In the genomic region with DNA sequence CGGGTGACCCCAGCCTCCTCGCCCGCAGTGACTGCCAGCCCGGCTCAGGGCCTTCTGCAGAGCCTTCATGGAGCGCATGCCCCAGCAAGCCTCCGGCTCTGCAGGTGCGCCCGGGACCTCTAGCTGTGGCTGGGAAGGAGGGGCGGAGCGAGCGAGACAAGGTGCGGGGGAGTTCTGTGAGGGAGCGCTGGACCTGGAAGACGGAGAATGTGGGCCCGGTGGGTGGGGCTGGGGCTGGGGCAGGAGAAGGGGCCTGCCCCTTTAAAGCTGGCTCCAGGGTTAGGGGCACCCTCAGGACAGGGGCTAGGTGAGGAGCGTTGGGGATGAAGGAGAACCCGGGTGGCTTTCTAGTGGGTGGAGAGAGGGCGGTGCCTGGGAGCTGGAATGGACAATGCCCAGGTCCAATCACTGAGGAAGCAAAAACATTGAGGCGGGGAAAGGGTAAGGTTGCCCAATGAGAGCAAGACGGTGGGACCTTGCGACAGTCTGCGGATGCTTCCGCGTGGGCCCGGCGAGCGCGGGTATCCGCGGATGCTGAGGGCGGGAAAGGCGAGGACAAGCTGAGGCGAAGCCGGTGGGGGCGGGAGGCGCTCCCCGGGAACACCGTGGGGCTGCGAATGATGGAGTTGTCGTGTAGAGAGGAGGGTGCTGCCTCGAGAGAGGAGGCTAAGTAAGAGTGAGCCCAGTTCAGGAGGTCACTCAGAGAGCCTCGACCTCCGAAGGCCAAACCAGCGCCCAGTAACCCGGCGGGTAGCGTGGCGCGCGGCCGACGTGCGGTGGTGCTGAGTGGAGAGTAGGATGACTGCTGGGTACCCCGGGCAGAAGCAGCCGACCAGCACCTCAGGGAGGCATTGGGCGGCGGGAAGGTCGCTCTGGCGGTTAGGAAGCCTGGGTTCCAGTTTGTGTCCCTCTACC, we compare ENCODE assay signal across 8 cellular contexts. TPM values are rescaled to one million over a fixed set of nuclear protein-coding genes. Genes with fewer than 3 reads are reported as not detected.
A peak's percentile ranks its signal among the peaks of the same experiment; 100 is the strongest.
DNase-seq lines count a peak whose midpoint lies in the region; ATAC-seq, FAIRE-seq and TF ChIP-seq lines count a peak whose summit lies in the region.

A gene (minus strand): TSS at position 121 of the 915 bp plus-strand sequence. CDS start 43 bp downstream, at position 78.

- H3K4me3 Mint-ChIP-seq in chondrocyte (ENCODE audit: unreplicated experiment), result peak within 1 kb of the TSS; percentile 81

- H3K9me3 Mint-ChIP-seq in chondrocyte (ENCODE audit: low read depth), result peaks cover 2% of the 10 kb centered on the region

- peaks cover 14% of the 10 kb centered on the region for H3K4me1 Mint-ChIP-seq in chondrocyte (ENCODE audit: low read depth)

- peak; percentile 94 for DNase-seq in GM10266 (ENCODE audit: extremely low spot score)
- peak; percentile 93 for DNase-seq in NCI-H146 (lab: John Stamatoyannopoulos, UW)
- DNase-seq in activated CD4-positive, alpha-beta T cell treated with anti-CD3 and anti-CD28 coated beads for 24 hours (ENCODE audit: low read depth in 2 of 2), result peak; percentile 48 to 60
- DNase-seq in chondrocyte (ENCODE audit: low spot score), result no peak
- DNase-seq in kidney, result peak; percentile 88
- peak; percentile 54 to 63 (median 59) for DNase-seq in stimulated activated CD4-positive, alpha-beta T cell treated with anti-CD3 and anti-CD28 coated beads, Interleukin-12 subunit alpha, Interleukin-12 subunit beta, amount 100 ng/mL, for 48 hours (ENCODE audit: low read depth in 2 of 3, low spot score in 1 of 3)
- no peak for DNase-seq in KG1 (lab: John Stamatoyannopoulos, UW)

- TF ChIP-seq CTCF in GM10266 (IDR thresholded peaks at IDR 0.05; ENCODE audit: control insufficient read depth, insufficient read depth, low read depth, missing control alignments) (no peak), chondrocyte (IDR thresholded peaks at IDR 0.05) (no peak), kidney (IDR thresholded peaks at IDR 0.05; ENCODE audit: borderline replicate concordance, extremely low read depth, insufficient read depth) (no peak)

- peaks cover 1% of the 10 kb centered on the region for H3K36me3 Mint-ChIP-seq in chondrocyte (ENCODE audit: low read depth)

- intact Hi-C loops in kidney (cut with DNase I), result no loop called here

- no peaks in the 10 kb centered on the region for H3K36me3 ChIP-seq in kidney (ENCODE audit: control insufficient read depth in 1 of 2, insufficient read depth in 2 of 2, low read length in 2 of 2)

- peak within 1 kb of the TSS; percentile 26 to 55 for H3K9ac ChIP-seq in kidney (ENCODE audit: low read length in 2 of 2)

- H3K27me3 Mint-ChIP-seq in chondrocyte (ENCODE audit: low read depth), result peaks cover 36% of the 10 kb centered on the region

- peak; percentile 11 for FAIRE-seq in kidney (lab: Jason Lieb, UNC)

- no peak within 1 kb of the TSS for H3K27ac ChIP-seq in kidney (ENCODE audit: low read depth in 2 of 2, low read length in 2 of 2)

- peak within 1 kb of the TSS; percentile 65 to 80 for H3K4me3 ChIP-seq in kidney (ENCODE audit: low read length in 2 of 2)

- H3K4me1 ChIP-seq in kidney (ENCODE audit: control insufficient read depth in 1 of 2, insufficient read depth in 1 of 2, low read depth in 1 of 2, low read length in 2 of 2), result peaks cover 4 to 10% of the 10 kb centered on the region in 2 donors

- no peaks in the 10 kb centered on the region for H3K9me3 ChIP-seq in kidney (ENCODE audit: control insufficient read depth in 1 of 2, low read length in 2 of 2)

- H3K27ac Mint-ChIP-seq in chondrocyte (ENCODE audit: unreplicated experiment), result peak within 1 kb of the TSS; percentile 36

- peak; percentile 91 for ATAC-seq in HG02678 (IDR thresholded peaks at IDR 0.05; ENCODE audit: unreplicated experiment)

RNA-seq across cellular contexts. Expression of the gene that starts here (rescaled TPM):
- total RNA-seq in chondrocyte (0.25 to 0.54 TPM in 2 of 3 replicates, not detected in the other), kidney (2.5 TPM)
- 5.6 TPM for polyA plus RNA-seq in kidney (ENCODE audit: insufficient read depth, low read depth, low replicate concordance)

Comparison
In these comparisons a context has a peak if more than half of its experiments do, and no peak if none do; other contexts are left out.
1. DNase-seq: peak in GM10266 (single experiment), NCI-H146 (single experiment), activated CD4-positive, alpha-beta T cell treated with anti-CD3 and anti-CD28 coated beads for 24 hours (2 of 2), kidney (single experiment) and stimulated activated CD4-positive, alpha-beta T cell treated with anti-CD3 and anti-CD28 coated beads, Interleukin-12 subunit alpha, Interleukin-12 subunit beta, amount 100 ng/mL, for 48 hours (3 of 3); none in chondrocyte (single experiment) and KG1 (single experiment).